Comparison of ENCODE assay signal across 8 cellular contexts in the genomic region with DNA sequence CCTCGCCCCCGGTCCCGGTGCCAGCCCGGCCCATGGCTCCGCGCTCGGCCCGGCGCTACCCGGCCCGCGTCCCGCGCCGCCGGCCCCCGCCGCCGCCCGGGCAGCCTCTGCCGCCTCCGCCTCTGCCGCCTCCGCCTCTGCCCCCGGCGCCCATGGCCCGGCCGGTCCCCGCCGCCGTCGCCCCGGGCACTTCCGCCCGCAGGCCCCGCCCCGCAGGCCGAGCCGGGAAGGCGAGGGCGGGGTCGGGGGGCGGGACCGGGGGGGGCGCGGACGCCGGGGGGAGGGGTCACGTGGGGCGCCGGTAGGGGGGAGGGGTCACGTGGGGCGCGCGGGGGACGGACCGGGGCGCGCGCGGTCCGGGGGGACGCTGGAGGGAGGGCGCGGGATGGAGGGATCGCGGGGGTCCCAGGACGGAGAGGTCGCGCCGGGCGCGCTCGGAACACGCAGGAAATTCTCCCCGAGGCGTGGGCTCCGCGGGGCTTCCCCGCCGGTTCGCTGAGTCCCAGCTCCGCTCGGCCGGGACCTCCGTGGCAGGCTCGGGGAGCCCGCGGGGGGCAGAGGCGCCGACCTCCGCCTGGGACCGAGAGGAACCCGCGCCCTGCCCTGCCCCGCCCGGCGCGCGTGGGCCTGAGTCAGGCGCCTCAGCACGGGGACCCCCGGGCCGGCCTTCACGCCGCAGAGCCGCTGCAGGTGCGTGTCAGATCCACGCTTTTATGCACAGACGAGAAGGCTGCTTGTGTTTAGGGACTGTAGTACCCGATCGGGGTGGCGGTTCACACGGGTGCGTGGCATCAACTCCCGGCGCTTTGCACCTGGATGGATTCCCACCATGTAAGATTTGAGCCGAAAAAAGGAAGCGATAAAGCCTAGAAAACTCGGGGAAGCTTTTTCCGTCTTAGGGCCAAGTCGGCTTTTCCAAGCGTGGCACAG. TPM values are rescaled to one million over a fixed set of nuclear protein-coding genes. Genes with fewer than 3 reads are reported as not detected.
DNase-seq lines count a peak whose midpoint lies in the region; ATAC-seq lines count a peak whose summit lies in the region.

A gene with protein sequence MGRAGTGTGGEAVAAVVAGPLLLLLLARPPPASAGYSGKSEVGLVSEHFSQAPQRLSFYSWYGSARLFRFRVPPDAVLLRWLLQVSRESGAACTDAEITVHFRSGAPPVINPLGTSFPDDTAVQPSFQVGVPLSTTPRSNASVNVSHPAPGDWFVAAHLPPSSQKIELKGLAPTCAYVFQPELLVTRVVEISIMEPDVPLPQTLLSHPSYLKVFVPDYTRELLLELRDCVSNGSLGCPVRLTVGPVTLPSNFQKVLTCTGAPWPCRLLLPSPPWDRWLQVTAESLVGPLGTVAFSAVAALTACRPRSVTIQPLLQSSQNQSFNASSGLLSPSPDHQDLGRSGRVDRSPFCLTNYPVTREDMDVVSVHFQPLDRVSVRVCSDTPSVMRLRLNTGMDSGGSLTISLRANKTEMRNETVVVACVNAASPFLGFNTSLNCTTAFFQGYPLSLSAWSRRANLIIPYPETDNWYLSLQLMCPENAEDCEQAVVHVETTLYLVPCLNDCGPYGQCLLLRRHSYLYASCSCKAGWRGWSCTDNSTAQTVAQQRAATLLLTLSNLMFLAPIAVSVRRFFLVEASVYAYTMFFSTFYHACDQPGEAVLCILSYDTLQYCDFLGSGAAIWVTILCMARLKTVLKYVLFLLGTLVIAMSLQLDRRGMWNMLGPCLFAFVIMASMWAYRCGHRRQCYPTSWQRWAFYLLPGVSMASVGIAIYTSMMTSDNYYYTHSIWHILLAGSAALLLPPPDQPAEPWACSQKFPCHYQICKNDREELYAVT (minus strand): TSS at position 191 of the 930 bp plus-strand sequence. CDS start 157 bp downstream, at position 34.

- DNase-seq in Caki2 (ENCODE audit: low read depth) (no peak), LoVo (ENCODE audit: low spot score) (peak; percentile 75), left kidney (ENCODE audit: low read depth, low spot score) (peak; percentile 77), GF-D8 (lab: John Stamatoyannopoulos, UW) (no peak)
- DNase-seq in activated CD4-positive, alpha-beta T cell treated with anti-CD3 and anti-CD28 coated beads for 1 hour, result peak; percentile 54
- peak; percentile 39 to 57 (median 54) for DNase-seq in stimulated activated CD4-positive, alpha-beta T cell treated with anti-CD3 and anti-CD28 coated beads, Interleukin-1b, Interleukin-23, amount 100 ng/mL, for 24 hours (ENCODE audit: low read depth in 4 of 4, low spot score in 1 of 4)

- in situ Hi-C loops in Caki2 (cut with HindIII; ENCODE audit: low pct_unique_long_range_greater_than_20kb, low sequenced_read_pairs), result no loop called here

- H3K27ac ChIP-seq in cingulate gyrus (ENCODE audit: low read depth, low read length), result peak within 1 kb of the TSS; percentile 81

- peak; percentile 61 for ATAC-seq in GM21381 (IDR thresholded peaks at IDR 0.05; ENCODE audit: unreplicated experiment)

RNA-seq across cellular contexts. Expression of the gene that starts here (rescaled TPM):
- 100.0 and 111 TPM in 2 replicates for total RNA-seq in Caki2 (2014; rRNA removed; shearing (Covaris generic); ENCODE audit: low replicate concordance)

Comparison
In these comparisons a context has a peak if more than half of its experiments do, and no peak if none do; other contexts are left out.
1. DNase-seq: peak in LoVo (single experiment), activated CD4-positive, alpha-beta T cell treated with anti-CD3 and anti-CD28 coated beads for 1 hour (single experiment), left kidney (single experiment) and stimulated activated CD4-positive, alpha-beta T cell treated with anti-CD3 and anti-CD28 coated beads, Interleukin-1b, Interleukin-23, amount 100 ng/mL, for 24 hours (4 of 4); none in Caki2 (single experiment) and GF-D8 (single experiment).